In the genomic region with DNA sequence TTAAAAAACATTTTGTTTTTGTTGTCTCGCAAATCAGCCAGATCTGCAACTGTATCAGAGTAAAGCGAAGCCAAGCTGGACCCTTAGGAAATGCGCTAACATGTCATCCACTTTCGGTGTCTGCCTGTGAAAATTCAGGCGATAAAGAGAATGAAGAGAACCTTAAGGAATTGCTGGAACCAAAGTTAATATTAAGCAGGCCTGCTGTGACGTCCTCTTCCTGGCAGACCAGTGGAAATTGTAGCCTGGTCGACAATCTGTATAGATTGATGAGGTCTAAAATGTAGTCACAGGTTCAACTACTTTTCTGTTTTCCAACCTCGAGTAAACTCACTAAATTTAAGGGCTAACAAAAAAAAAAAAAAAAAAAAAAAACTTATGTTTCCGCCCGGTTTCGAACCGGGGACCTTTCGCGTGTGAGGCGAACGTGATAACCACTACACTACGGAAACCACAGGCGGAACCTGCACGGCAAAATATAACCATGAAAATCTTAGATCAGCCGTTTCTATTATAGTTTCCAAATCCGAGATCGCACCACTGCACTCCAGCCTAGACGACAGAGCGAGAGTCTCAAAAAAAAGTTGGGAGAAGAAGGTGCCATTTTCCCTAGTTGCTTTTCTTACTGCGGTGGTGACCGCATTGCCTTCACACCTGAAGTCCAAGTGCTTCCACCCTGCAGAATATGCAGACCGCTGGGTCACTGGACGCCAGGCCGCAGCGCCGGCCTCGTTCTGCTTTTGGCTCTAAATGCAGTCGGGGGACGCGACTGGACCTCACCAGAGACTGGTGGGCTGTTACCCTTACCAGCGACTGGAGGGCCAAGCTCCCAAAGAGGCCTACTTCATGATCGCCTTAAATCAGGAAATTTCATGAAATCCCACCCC, we compare ENCODE assay signal across 8 cellular contexts.
DNase-seq lines count a peak whose midpoint lies in the region; ATAC-seq and TF ChIP-seq lines count a peak whose summit lies in the region.
"Not testable (repeated sequence)": the region's sequence is repeated elsewhere in the genome, so short reads cannot be mapped to it uniquely, and the experiment has no call there.

No MANE protein-coding gene starts in this region.

- TF ChIP-seq EP300 in neural cell (conservative IDR thresholded peaks at IDR 0.05; ENCODE audit: poor library complexity, severe bottlenecking): not testable (repeated sequence)

- H3K36me3 Mint-ChIP-seq in CD4-positive, alpha-beta memory T cell; activated CD8-positive, alpha-beta T cell treated with anti-CD3 and anti-CD28 coated beads for 36 hours (ENCODE audit: low read depth): not testable (repeated sequence)

- CTCF ChIA-PET in CD4-positive, alpha-beta memory T cell (lab: Charles Lee; ENCODE audit: partially characterized antibody); activated CD8-positive, alpha-beta T cell treated with anti-CD3 and anti-CD28 coated beads for 36 hours (lab: Charles Lee): not testable (repeated sequence)

- not testable (repeated sequence) for H4K20me1 ChIP-seq in neural cell (ENCODE audit: insufficient read depth)

- not testable (repeated sequence) for H3K27me3 ChIP-seq in CD4-positive, alpha-beta memory T cell (ENCODE audit: insufficient read depth, low read length); colonic mucosa; neural cell (ENCODE audit: insufficient read depth, low read depth, low read length)

- not testable (repeated sequence) for H3K4me1 Mint-ChIP-seq in CD4-positive, alpha-beta memory T cell; activated CD8-positive, alpha-beta T cell treated with anti-CD3 and anti-CD28 coated beads for 36 hours (ENCODE audit: low read depth)

- not testable (repeated sequence) for H3K4me1 ChIP-seq in CD4-positive, alpha-beta memory T cell (ENCODE audit: insufficient read depth, low read length); colonic mucosa

- H3K4me3 ChIP-seq in CD4-positive, alpha-beta memory T cell (ENCODE audit: low read length in 2 of 2): not testable (repeated sequence)
- H3K4me3 ChIP-seq in colonic mucosa: peak overlapping the region; percentile 7
- H3K4me3 ChIP-seq in neural cell (ENCODE audit: low read length): peak overlapping the region; percentile 33

- not testable (repeated sequence) for TF ChIP-seq CTCF in activated CD8-positive, alpha-beta T cell treated with anti-CD3 and anti-CD28 coated beads for 36 hours (IDR thresholded peaks at IDR 0.05); colonic mucosa (IDR thresholded peaks at IDR 0.05); neural cell (IDR thresholded peaks at IDR 0.05; ENCODE audit: poor library complexity, severe bottlenecking)

- in situ Hi-C loops in KBM-7 (cut with MboI; ENCODE audit: low pct_unique_long_range_greater_than_20kb, low sequenced_read_pairs): not testable (repeated sequence)

- peak overlapping the region in 3 of 8 donors; percentile 50 to 72 (median 63) for H3K4me3 Mint-ChIP-seq in CD4-positive, alpha-beta memory T cell
- not testable (repeated sequence) for H3K4me3 Mint-ChIP-seq in activated CD8-positive, alpha-beta T cell treated with anti-CD3 and anti-CD28 coated beads for 36 hours

- H3K36me3 ChIP-seq in CD4-positive, alpha-beta memory T cell (ENCODE audit: insufficient read depth, low read length); colonic mucosa; neural cell (ENCODE audit: insufficient read depth, low read length): not testable (repeated sequence)

- peak overlapping the region in 3 of 7 donors; percentile 29 to 84 (median 57) for H3K27ac Mint-ChIP-seq in CD4-positive, alpha-beta memory T cell
- H3K27ac Mint-ChIP-seq in activated CD8-positive, alpha-beta T cell treated with anti-CD3 and anti-CD28 coated beads for 36 hours: not testable (repeated sequence)

- H3K27me3 Mint-ChIP-seq in CD4-positive, alpha-beta memory T cell; activated CD8-positive, alpha-beta T cell treated with anti-CD3 and anti-CD28 coated beads for 36 hours: not testable (repeated sequence)

- not testable (repeated sequence) for H3K4me2 ChIP-seq in neural cell (ENCODE audit: low read length)

- not testable (repeated sequence) for H3K9me3 ChIP-seq in CD4-positive, alpha-beta memory T cell (ENCODE audit: control insufficient read depth in 1 of 2, low read length in 2 of 2); colonic mucosa; neural cell (ENCODE audit: low read length)

- intact Hi-C loops in CD4-positive, alpha-beta memory T cell (cut with micrococcal nuclease); activated CD8-positive, alpha-beta T cell treated with anti-CD3 and anti-CD28 coated beads for 36 hours (cut with micrococcal nuclease); colonic mucosa (cut with DNase I); left ventricle myocardium superior (cut with micrococcal nuclease): not testable (repeated sequence)

- ATAC-seq in activated CD8-positive, alpha-beta T cell treated with anti-CD3 and anti-CD28 coated beads for 36 hours; stimulated activated naive CD8-positive, alpha-beta T cell treated with anti-CD3 and anti-CD28 coated beads, Interleukin-15, Interleukin-2, amounts not matched to agents 100 U/mL and 50 U/mL, for 24 hours: not testable (repeated sequence)
- ATAC-seq in left ventricle myocardium superior: peak; percentile 91

- H2AFZ ChIP-seq in neural cell (ENCODE audit: low read depth, low read length): not testable (repeated sequence)

- H3K9me2 ChIP-seq in neural cell (ENCODE audit: insufficient read depth, low read length): not testable (repeated sequence)

- not testable (repeated sequence) for TF ChIP-seq RAD21 in neural cell (conservative IDR thresholded peaks at IDR 0.05)

- H3K9me3 Mint-ChIP-seq in CD4-positive, alpha-beta memory T cell; activated CD8-positive, alpha-beta T cell treated with anti-CD3 and anti-CD28 coated beads for 36 hours: not testable (repeated sequence)

- not testable (repeated sequence) for H3K27ac ChIP-seq in CD4-positive, alpha-beta memory T cell (ENCODE audit: low read depth, low read length); colonic mucosa; neural cell (ENCODE audit: low read length)

- not testable (repeated sequence) for H3K79me2 ChIP-seq in neural cell (replicated peaks; ENCODE audit: insufficient read depth, low read length)

- H3F3A ChIP-seq in neural cell (ENCODE audit: insufficient read depth, low read length, poor library complexity, severe bottlenecking): not testable (repeated sequence)

- DNase-seq in CD4-positive, alpha-beta memory T cell: peak in 4 of 5 donors; percentile 30 to 67 (median 52)
- DNase-seq in KBM-7: peak; percentile 58
- peak; percentile 31 for DNase-seq in RKO (ENCODE audit: low spot score)
- peak; percentile 65 for DNase-seq in activated CD8-positive, alpha-beta T cell treated with anti-CD3 and anti-CD28 coated beads for 36 hours
- DNase-seq in colonic mucosa: peak; percentile 65
- peak; percentile 21 for DNase-seq in left ventricle myocardium superior
- DNase-seq in stimulated activated naive CD8-positive, alpha-beta T cell treated with anti-CD3 and anti-CD28 coated beads, Interleukin-15, Interleukin-2, amounts not matched to agents 100 U/mL and 50 U/mL, for 24 hours: peak; percentile 62

- POLR2A ChIA-PET in CD4-positive, alpha-beta memory T cell (lab: Charles Lee; ENCODE audit: partially characterized antibody); activated CD8-positive, alpha-beta T cell treated with anti-CD3 and anti-CD28 coated beads for 36 hours (lab: Charles Lee): not testable (repeated sequence)

- not testable (repeated sequence) for H3K9ac ChIP-seq in colonic mucosa (ENCODE audit: low read depth in 2 of 2, low read length in 2 of 2); neural cell (ENCODE audit: low read length)
